In genomic region chr11:121889931-121890330, GRCh38 we compare ENCODE assay signal across 17 cellular contexts.
A peak's percentile ranks its signal among the peaks of the same experiment; 100 is the strongest.
DNase-seq lines count a peak whose midpoint lies in the region; ATAC-seq, FAIRE-seq and TF ChIP-seq lines count a peak whose summit lies in the region.
"Had no signal": no experiment of that assay in that cellular context is flagged by ENCODE, and none has a peak within 500 bp of the region (broad histone marks: within the 10 kb centered on the region; RNA-seq: fewer than 3 reads in every experiment).

No MANE protein-coding gene starts in this region.

- no peaks in the 10 kb centered on the region for H3K36me3 ChIP-seq in PC-3 (ENCODE audit: low read depth, low read length)
- no peaks in the 10 kb centered on the region for H3K36me3 ChIP-seq in keratinocyte (ENCODE audit: control insufficient read depth in 2 of 2, extremely low read depth in 1 of 2, insufficient read depth in 2 of 2, low read length in 2 of 2)
- H3K36me3 ChIP-seq in brain microvascular endothelial cell (replicated peaks): no peaks in the 10 kb centered on the region
- H3K36me3 ChIP-seq: gastroesophageal sphincter, sigmoid colon, vagina had no signal

- H3K4me3 ChIP-seq in PC-3 (ENCODE audit: low read length): peak overlapping the region; percentile 25; the same call in 1 of the 2 replicates
- no peak overlapping the region for H3K4me3 ChIP-seq in keratinocyte (ENCODE audit: control insufficient read depth in 2 of 3, extremely low read depth in 1 of 3, insufficient read depth in 2 of 3, low read depth in 1 of 3, low read length in 3 of 3)
- no peak overlapping the region for H3K4me3 ChIP-seq in brain microvascular endothelial cell (ENCODE audit: low read depth, low read length)
- H3K4me3 ChIP-seq: gastroesophageal sphincter, sigmoid colon, vagina had no signal

- no peak overlapping the region for H3K4me3 Mint-ChIP-seq in activated T-helper 1 cell treated with anti-CD3 and anti-CD28 coated beads, Interleukin-12 subunit alpha, Interleukin-12 subunit beta, Interleukin-2, Interleukin-4 antibody, amounts not matched to agents 30 ng/mL and 10 ng/mL and 1 ng/mL, durations not matched to agents 14 hours and 24 hours and 36 hours
- H3K4me3 Mint-ChIP-seq: activated CD4-positive, alpha-beta T cell treated with anti-CD3 and anti-CD28 coated beads for 36 hours; activated naive CD4-positive, alpha-beta T cell treated with anti-CD3 and anti-CD28 coated beads for 36 hours; CD8-positive, alpha-beta T cell had no signal

- no peaks in the 10 kb centered on the region for H3K27me3 Mint-ChIP-seq in activated T-helper 1 cell treated with anti-CD3 and anti-CD28 coated beads, Interleukin-12 subunit alpha, Interleukin-12 subunit beta, Interleukin-2, Interleukin-4 antibody, amounts not matched to agents 30 ng/mL and 10 ng/mL and 1 ng/mL, durations not matched to agents 14 hours and 24 hours and 36 hours (ENCODE audit: insufficient read depth)

- H3K27ac ChIP-seq in PC-3 (ENCODE audit: low read length): peak overlapping the region; percentile 89
- H3K27ac ChIP-seq in keratinocyte (ENCODE audit: control insufficient read depth, insufficient read depth, low read length): no peak overlapping the region
- H3K27ac ChIP-seq in brain microvascular endothelial cell: no peak overlapping the region
- H3K27ac ChIP-seq: vagina had no signal

- H4K20me1 ChIP-seq in PC-3 (ENCODE audit: low read length) (no peaks in the 10 kb centered on the region), keratinocyte (ENCODE audit: control insufficient read depth, extremely low read depth, insufficient read depth, low read length) (no peaks in the 10 kb centered on the region)

- H3K9ac ChIP-seq in PC-3 (ENCODE audit: low read length) (peak overlapping the region; percentile 17; the same call in 1 of the 2 replicates), keratinocyte (ENCODE audit: control insufficient read depth, extremely low read depth, insufficient read depth, low read length) (no peak overlapping the region)

- DNase-seq in COLO829 (ENCODE audit: low spot score) (peak; percentile 4), PC-3 (peak; percentile 92), cerebellar cortex (ENCODE audit: low spot score) (peak; percentile 5), keratinocyte (ENCODE audit: low read depth, low spot score) (peak; percentile 15), brain microvascular endothelial cell (no peak), GM19240 (ENCODE audit: insufficient read length, low spot score) (no peak), left colon (no peak)
- DNase-seq in activated T-helper 1 cell treated with anti-CD3 and anti-CD28 coated beads, Interleukin-12 subunit alpha, Interleukin-12 subunit beta, Interleukin-2, Interleukin-4 antibody, amounts not matched to agents 30 ng/mL and 10 ng/mL and 1 ng/mL, durations not matched to agents 14 hours and 24 hours and 36 hours (ENCODE audit: low spot score): no peak
- DNase-seq: activated CD4-positive, alpha-beta T cell treated with anti-CD3 and anti-CD28 coated beads for 36 hours; activated naive CD4-positive, alpha-beta T cell treated with anti-CD3 and anti-CD28 coated beads for 36 hours; CD8-positive, alpha-beta T cell; DMS79 treated with DMSO at 0.1 percent for 48 hours; NCI-H1092; NCI-H82; sigmoid colon had no signal

- ATAC-seq in PC-3: peak; percentile 86
- ATAC-seq in left colon: no peak
- ATAC-seq: activated CD4-positive, alpha-beta T cell treated with anti-CD3 and anti-CD28 coated beads for 36 hours; CD8-positive, alpha-beta T cell; gastroesophageal sphincter had no signal

- intact Hi-C loops in PC-3 (cut with micrococcal nuclease): loop anchor here (10.0 kb wide), 2 partner anchors 205 to 235 kb away; no protein-coding TSS in a partner anchor
- intact Hi-C loops in activated T-helper 1 cell treated with anti-CD3 and anti-CD28 coated beads, Interleukin-12 subunit alpha, Interleukin-12 subunit beta, Interleukin-2, Interleukin-4 antibody, amounts not matched to agents 30 ng/mL and 10 ng/mL and 1 ng/mL, durations not matched to agents 14 hours and 24 hours and 36 hours (cut with micrococcal nuclease): no loop called here
- intact Hi-C loops in left colon (cut with DNase I, micrococcal nuclease): no loop called here

- no peak for TF ChIP-seq CTCF in PC-3 (conservative IDR thresholded peaks at IDR 0.05; ENCODE audit: low read depth, low read length)
- TF ChIP-seq CTCF in keratinocyte (optimal IDR thresholded peaks at IDR 0.05 in 1 of 3, IDR thresholded peaks at IDR 0.05 in 1 of 3, conservative IDR thresholded peaks at IDR 0.05 in 1 of 3; ENCODE audit: extremely low read depth in 1 of 3, insufficient read depth in 2 of 3, low read length in 3 of 3): no peak
- no peak for TF ChIP-seq CTCF in brain microvascular endothelial cell (IDR thresholded peaks at IDR 0.05; ENCODE audit: low read depth, low read length, missing control alignments)

- H3K4me1 ChIP-seq in PC-3 (ENCODE audit: insufficient read depth, low read length) (peaks cover 44% of the 10 kb centered on the region), keratinocyte (ENCODE audit: control insufficient read depth, extremely low read depth, insufficient read depth, low read length) (peaks cover 54% of the 10 kb centered on the region)

- no peaks in the 10 kb centered on the region for H3K9me1 ChIP-seq in keratinocyte (ENCODE audit: control insufficient read depth, extremely low read depth, insufficient read depth, low read length)

- CTCF ChIA-PET in PC-3 (lab: Charles Lee): interaction anchor here (0.6 kb wide), 1 partner anchor 61 kb away, joined by 3 read pairs; no protein-coding TSS in a partner anchor

- H3K27me3 ChIP-seq in PC-3 (ENCODE audit: low read length) (no peaks in the 10 kb centered on the region), keratinocyte (ENCODE audit: control insufficient read depth, extremely low read depth, insufficient read depth, low read length) (no peaks in the 10 kb centered on the region), brain microvascular endothelial cell (replicated peaks) (no peaks in the 10 kb centered on the region)
- H3K27me3 ChIP-seq: gastroesophageal sphincter, sigmoid colon, vagina had no signal

- POLR2A ChIA-PET in PC-3 (lab: Charles Lee; ENCODE audit: unreplicated experiment): no interaction called here

- H3K27ac Mint-ChIP-seq in activated T-helper 1 cell treated with anti-CD3 and anti-CD28 coated beads, Interleukin-12 subunit alpha, Interleukin-12 subunit beta, Interleukin-2, Interleukin-4 antibody, amounts not matched to agents 30 ng/mL and 10 ng/mL and 1 ng/mL, durations not matched to agents 14 hours and 24 hours and 36 hours: no peak overlapping the region
- H3K27ac Mint-ChIP-seq: activated CD4-positive, alpha-beta T cell treated with anti-CD3 and anti-CD28 coated beads for 36 hours; activated naive CD4-positive, alpha-beta T cell treated with anti-CD3 and anti-CD28 coated beads for 36 hours; CD8-positive, alpha-beta T cell had no signal

- FAIRE-seq in keratinocyte (lab: Jason Lieb, UNC): peak; percentile 69

- H2AFZ ChIP-seq in PC-3 (ENCODE audit: low read length) (peak overlapping the region; percentile 17; the same call in 1 of the 2 replicates), keratinocyte (ENCODE audit: control insufficient read depth, low read length) (no peak overlapping the region)

- H3K36me3 Mint-ChIP-seq in activated T-helper 1 cell treated with anti-CD3 and anti-CD28 coated beads, Interleukin-12 subunit alpha, Interleukin-12 subunit beta, Interleukin-2, Interleukin-4 antibody, amounts not matched to agents 30 ng/mL and 10 ng/mL and 1 ng/mL, durations not matched to agents 14 hours and 24 hours and 36 hours (ENCODE audit: low read depth): no peaks in the 10 kb centered on the region
- H3K36me3 Mint-ChIP-seq: CD8-positive, alpha-beta T cell had no signal

- H3K79me2 ChIP-seq in PC-3 (ENCODE audit: low read length): no peaks in the 10 kb centered on the region
- no peaks in the 10 kb centered on the region for H3K79me2 ChIP-seq in keratinocyte (ENCODE audit: control insufficient read depth, insufficient read depth, low read length)

- no peaks in the 10 kb centered on the region for H3K4me1 Mint-ChIP-seq in activated T-helper 1 cell treated with anti-CD3 and anti-CD28 coated beads, Interleukin-12 subunit alpha, Interleukin-12 subunit beta, Interleukin-2, Interleukin-4 antibody, amounts not matched to agents 30 ng/mL and 10 ng/mL and 1 ng/mL, durations not matched to agents 14 hours and 24 hours and 36 hours (ENCODE audit: low read depth)
- H3K4me1 Mint-ChIP-seq: activated CD4-positive, alpha-beta T cell treated with anti-CD3 and anti-CD28 coated beads for 36 hours had no signal

- peaks cover 8% of the 10 kb centered on the region for H3F3A ChIP-seq in PC-3 (ENCODE audit: low read length, unreplicated experiment)

- in situ Hi-C loops in brain microvascular endothelial cell (cut with HindIII; ENCODE audit: low pct_ligation_motif_present, low sequenced_read_pairs): loop anchor here (5.0 kb wide), 1 partner anchor 72 kb away; no protein-coding TSS in a partner anchor

- no peaks in the 10 kb centered on the region for H3K9me3 Mint-ChIP-seq in activated T-helper 1 cell treated with anti-CD3 and anti-CD28 coated beads, Interleukin-12 subunit alpha, Interleukin-12 subunit beta, Interleukin-2, Interleukin-4 antibody, amounts not matched to agents 30 ng/mL and 10 ng/mL and 1 ng/mL, durations not matched to agents 14 hours and 24 hours and 36 hours
- H3K9me3 Mint-ChIP-seq: activated naive CD4-positive, alpha-beta T cell treated with anti-CD3 and anti-CD28 coated beads for 36 hours; CD8-positive, alpha-beta T cell had no signal

- dilution Hi-C loops in keratinocyte (cut with MboI; ENCODE audit: extremely low pct_ligation_motif_present, low sequenced_read_pairs): no loop called here

- H3K9me2 ChIP-seq in PC-3 (replicated peaks; ENCODE audit: low read length): no peaks in the 10 kb centered on the region

- H3K4me2 ChIP-seq in PC-3 (ENCODE audit: low read length): peak overlapping the region; percentile 70
- H3K4me2 ChIP-seq in keratinocyte (ENCODE audit: control insufficient read depth, extremely low read depth, insufficient read depth, low read depth, low read length): peak overlapping the region; percentile 39

- H3K9me3 ChIP-seq in PC-3 (ENCODE audit: low read length) (no peaks in the 10 kb centered on the region), keratinocyte (ENCODE audit: control insufficient read depth, low read depth, low read length) (no peaks in the 10 kb centered on the region)
- H3K9me3 ChIP-seq: gastroesophageal sphincter, sigmoid colon, vagina had no signal

- BruUV-seq in PC-3 (replicated peaks; lab: Mats Ljungman, UMichigan): no TSS peak

Comparison
In these comparisons a context has a peak if more than half of its experiments do, and no peak if none do; other contexts are left out.
1. DNase-seq: peak in COLO829 (single experiment), PC-3 (single experiment), cerebellar cortex (single experiment) and keratinocyte (single experiment); none in activated T-helper 1 cell treated with anti-CD3 and anti-CD28 coated beads, Interleukin-12 subunit alpha, Interleukin-12 subunit beta, Interleukin-2, Interleukin-4 antibody, amounts not matched to agents 30 ng/mL and 10 ng/mL and 1 ng/mL, durations not matched to agents 14 hours and 24 hours and 36 hours (single experiment), brain microvascular endothelial cell (single experiment), GM19240 (single experiment) and left colon (0 of 2).